Comparison of ENCODE assay signal across 10 cellular contexts in genomic region chr22:24141586-24141985, GRCh38. TPM values are rescaled to one million over a fixed set of nuclear protein-coding genes. Genes with fewer than 3 reads are reported as not detected.
DNase-seq lines count a peak whose midpoint lies in the region; ATAC-seq, FAIRE-seq and TF ChIP-seq lines count a peak whose summit lies in the region.
"Had no signal": no experiment of that assay in that cellular context is flagged by ENCODE, and none has a peak within 500 bp of the region (broad histone marks: within the 10 kb centered on the region; RNA-seq: fewer than 3 reads in every experiment).

No MANE protein-coding gene starts in this region.

- POLR2A ChIA-PET in RWPE1 (lab: Yijun Ruan, JAX; ENCODE audit: low non-redundant PET), result no interaction called here

- ATAC-seq in HG03521 (IDR thresholded peaks at IDR 0.05; ENCODE audit: unreplicated experiment) (no peak), GM21367 (IDR thresholded peaks at IDR 0.05; ENCODE audit: unreplicated experiment) (no peak)

- peak overlapping the region; percentile 22 for H3K27ac ChIP-seq in RWPE1

- no peaks in the 10 kb centered on the region for H3K27me3 ChIP-seq in bronchial epithelial cell (ENCODE audit: control insufficient read depth, insufficient read depth, low read length)

- TF ChIP-seq CTCF in RWPE1 (conservative IDR thresholded peaks at IDR 0.05; ENCODE audit: low read depth) (no peak), bronchial epithelial cell (IDR thresholded peaks at IDR 0.05; ENCODE audit: insufficient read depth, low read length, severe bottlenecking) (no peak)

- DNase-seq in GM19238 (ENCODE audit: insufficient read length, low spot score) (peak; percentile 48), RWPE1 (ENCODE audit: low spot score) (peak; percentile 38), bronchial epithelial cell (ENCODE audit: low read depth) (peak; percentile 78), UCSD-AML1 (lab: John Stamatoyannopoulos, UW; ENCODE audit: unreplicated experiment) (no peak), NCI-H524 (lab: John Stamatoyannopoulos, UW) (no peak)
- DNase-seq in stimulated activated CD4-positive, alpha-beta T cell treated with anti-CD3 and anti-CD28 coated beads, Interleukin-4, amount 100 ng/mL, for 1 hour, result peak; percentile 26
- DNase-seq: midbrain, NCI-H1417 treated with DMSO at 0.1 percent for 48 hours had no signal

- FAIRE-seq in bronchial epithelial cell (lab: Jason Lieb, UNC), result no peak

- no peak overlapping the region for H3K4me3 ChIP-seq in bronchial epithelial cell (ENCODE audit: low read depth, low read length)

- CTCF ChIA-PET in RWPE1 (lab: Yijun Ruan, JAX), result no interaction called here

- H3K36me3 ChIP-seq in bronchial epithelial cell (ENCODE audit: control insufficient read depth, insufficient read depth, low read length), result peaks cover 1% of the 10 kb centered on the region

RNA-seq across cellular contexts. Expression of gene SUSD2, which starts 39.7 kb away (rescaled TPM):
- under 0.01 and 0.13 TPM in 2 replicates for total RNA-seq in bronchial epithelial cell

Comparison
In these comparisons a context has a peak if more than half of its experiments do, and no peak if none do; other contexts are left out.
1. DNase-seq: peak in GM19238 (single experiment), RWPE1 (single experiment), bronchial epithelial cell (single experiment) and stimulated activated CD4-positive, alpha-beta T cell treated with anti-CD3 and anti-CD28 coated beads, Interleukin-4, amount 100 ng/mL, for 1 hour (single experiment); none in UCSD-AML1 (single experiment) and NCI-H524 (0 of 2).